12 cellular contexts compared by ENCODE assay signal in genomic region chr15:67142142-67143092, GRCh38.
DNase-seq lines count a peak whose midpoint lies in the region; ATAC-seq and TF ChIP-seq lines count a peak whose summit lies in the region.
"Had no signal": no experiment of that assay in that cellular context is flagged by ENCODE, and none has a peak within 500 bp of the region (broad histone marks: within the 10 kb centered on the region; RNA-seq: fewer than 3 reads in every experiment).

No MANE protein-coding gene starts in this region.

- no peak for ATAC-seq in natural killer cell treated with Interleukin-12 subunit alpha and Interleukin-12 subunit beta and Interleukin-15 and Interleukin-18, amount 100 ng/mL, for 72 hours
- no peak for ATAC-seq in HG02973 (IDR thresholded peaks at IDR 0.05; ENCODE audit: unreplicated experiment)

- H3K27me3 ChIP-seq in thyroid gland = no peaks in the 10 kb centered on the region
- H3K27me3 ChIP-seq: upper lobe of left lung had no signal

- H3K27ac ChIP-seq in thyroid gland = peak overlapping the region in 2 of 3 donors; percentile 54 to 84

- no peak for TF ChIP-seq POLR2A in thyroid gland (IDR thresholded peaks at IDR 0.05)

- 67 to 74% methylated on average over 12 of the region's 12 CpGs for WGBS in thyroid gland, 2 donors

- H3K4me1 ChIP-seq in thyroid gland = peaks cover 86 to 99% of the 10 kb centered on the region in 2 donors

- CTCF ChIA-PET in MCF 10A (lab: Yijun Ruan, JAX) = interaction anchor here (0.6 to 1.3 kb wide), 9 partner anchors 8 to 1011 kb away, joined by 3 to 6 read pairs (median 3); no protein-coding TSS in a partner anchor

- H3K27ac Mint-ChIP-seq in activated CD4-positive, alpha-beta T cell treated with anti-CD3 and anti-CD28 coated beads, Interleukin-2, amount 10 ng/mL, durations not matched to agents 24 days and 14 days = peak overlapping the region; percentile 35
- H3K27ac Mint-ChIP-seq in MCF 10A (ENCODE audit: low read depth, unreplicated experiment) = no peak overlapping the region
- H3K27ac Mint-ChIP-seq in natural killer cell treated with Interleukin-12 subunit alpha and Interleukin-12 subunit beta and Interleukin-15 and Interleukin-18, amount 100 ng/mL, for 72 hours = peak overlapping the region in 1 of 2 donors; percentile 41

- no TSS peak for BruUV-seq in MCF 10A (replicated peaks; lab: Mats Ljungman, UMichigan)

- no peak overlapping the region for H3K4me3 ChIP-seq in thyroid gland (replicated peaks in 1 of 3)
- H3K4me3 ChIP-seq: lung, upper lobe of left lung had no signal

- peak; percentile 55 for DNase-seq in activated CD4-positive, alpha-beta T cell treated with anti-CD3 and anti-CD28 coated beads, Interleukin-2, amount 10 ng/mL, durations not matched to agents 24 days and 14 days
- no peak for DNase-seq in activated CD4-positive, alpha-beta T cell treated with anti-CD3 and anti-CD28 coated beads for 1 hour
- DNase-seq in MCF 10A (ENCODE audit: unreplicated experiment) (peak; percentile 67), islet precursor cell (peak; percentile 92), thyroid gland (peak in 1 of 2 donors; percentile 5)
- no peak for DNase-seq in natural killer cell treated with Interleukin-12 subunit alpha and Interleukin-12 subunit beta and Interleukin-15 and Interleukin-18, amount 100 ng/mL, for 72 hours (ENCODE audit: low spot score)
- DNase-seq in activated effector memory CD4-positive, alpha-beta T cell treated with anti-CD3 and anti-CD28 coated beads, Interleukin-2, amount 50 U/mL, for 16 hours = no peak
- DNase-seq: effector memory CD4-positive, alpha-beta T cell; NCI-H1436 had no signal

- intact Hi-C loops in activated CD4-positive, alpha-beta T cell treated with anti-CD3 and anti-CD28 coated beads, Interleukin-2, amount 10 ng/mL, durations not matched to agents 24 days and 14 days (cut with micrococcal nuclease) = no loop called here
- intact Hi-C loops in MCF 10A (cut with micrococcal nuclease) (no loop called here), thyroid gland (cut with DNase I) (no loop called here)

- no peak overlapping the region for H3K4me3 Mint-ChIP-seq in activated CD4-positive, alpha-beta T cell treated with anti-CD3 and anti-CD28 coated beads, Interleukin-2, amount 10 ng/mL, durations not matched to agents 24 days and 14 days
- no peak overlapping the region for H3K4me3 Mint-ChIP-seq in MCF 10A (ENCODE audit: unreplicated experiment)
- no peak overlapping the region for H3K4me3 Mint-ChIP-seq in natural killer cell treated with Interleukin-12 subunit alpha and Interleukin-12 subunit beta and Interleukin-15 and Interleukin-18, amount 100 ng/mL, for 72 hours

- H3K27me3 Mint-ChIP-seq in activated CD4-positive, alpha-beta T cell treated with anti-CD3 and anti-CD28 coated beads, Interleukin-2, amount 10 ng/mL, durations not matched to agents 24 days and 14 days = no peaks in the 10 kb centered on the region
- H3K27me3 Mint-ChIP-seq in MCF 10A (ENCODE audit: insufficient read depth, unreplicated experiment) = no peaks in the 10 kb centered on the region
- H3K27me3 Mint-ChIP-seq in natural killer cell treated with Interleukin-12 subunit alpha and Interleukin-12 subunit beta and Interleukin-15 and Interleukin-18, amount 100 ng/mL, for 72 hours = no peaks in the 10 kb centered on the region

- TF ChIP-seq CTCF in MCF 10A (IDR thresholded peaks at IDR 0.05; ENCODE audit: unreplicated experiment) (no peak), thyroid gland (IDR thresholded peaks at IDR 0.05) (no peak)

- no peaks in the 10 kb centered on the region for H3K36me3 ChIP-seq in thyroid gland
- H3K36me3 ChIP-seq: upper lobe of left lung had no signal

- H3K4me1 Mint-ChIP-seq in activated CD4-positive, alpha-beta T cell treated with anti-CD3 and anti-CD28 coated beads, Interleukin-2, amount 10 ng/mL, durations not matched to agents 24 days and 14 days = peaks cover 82% of the 10 kb centered on the region
- H3K4me1 Mint-ChIP-seq in MCF 10A (ENCODE audit: insufficient read depth, unreplicated experiment) = peaks cover 43% of the 10 kb centered on the region
- peaks cover 59 to 60% of the 10 kb centered on the region in 2 donors for H3K4me1 Mint-ChIP-seq in natural killer cell treated with Interleukin-12 subunit alpha and Interleukin-12 subunit beta and Interleukin-15 and Interleukin-18, amount 100 ng/mL, for 72 hours (ENCODE audit: low read depth in 2 of 2)

- H3K9me3 ChIP-seq in thyroid gland = no peaks in the 10 kb centered on the region
- H3K9me3 ChIP-seq: upper lobe of left lung had no signal

- H3K36me3 Mint-ChIP-seq in activated CD4-positive, alpha-beta T cell treated with anti-CD3 and anti-CD28 coated beads, Interleukin-2, amount 10 ng/mL, durations not matched to agents 24 days and 14 days (ENCODE audit: low read depth) = peaks cover 22% of the 10 kb centered on the region
- no peaks in the 10 kb centered on the region for H3K36me3 Mint-ChIP-seq in MCF 10A (ENCODE audit: insufficient read depth, unreplicated experiment)
- no peaks in the 10 kb centered on the region for H3K36me3 Mint-ChIP-seq in natural killer cell treated with Interleukin-12 subunit alpha and Interleukin-12 subunit beta and Interleukin-15 and Interleukin-18, amount 100 ng/mL, for 72 hours

- POLR2A ChIA-PET in MCF 10A (lab: Yijun Ruan, JAX) = interaction anchor here (0.7 to 3.7 kb wide), 5 partner anchors 13 to 118 kb away, joined by 3 to 20 read pairs (median 4); partner anchors contain the start of genes AAGAB and IQCH

- H3K9me3 Mint-ChIP-seq in activated CD4-positive, alpha-beta T cell treated with anti-CD3 and anti-CD28 coated beads, Interleukin-2, amount 10 ng/mL, durations not matched to agents 24 days and 14 days = no peaks in the 10 kb centered on the region
- H3K9me3 Mint-ChIP-seq in MCF 10A (ENCODE audit: unreplicated experiment) = no peaks in the 10 kb centered on the region
- H3K9me3 Mint-ChIP-seq in natural killer cell treated with Interleukin-12 subunit alpha and Interleukin-12 subunit beta and Interleukin-15 and Interleukin-18, amount 100 ng/mL, for 72 hours = no peaks in the 10 kb centered on the region

Comparison
In these comparisons a context has a peak if more than half of its experiments do, and no peak if none do; other contexts are left out.
1. DNase-seq: peak in activated CD4-positive, alpha-beta T cell treated with anti-CD3 and anti-CD28 coated beads, Interleukin-2, amount 10 ng/mL, durations not matched to agents 24 days and 14 days (single experiment), MCF 10A (single experiment) and islet precursor cell (single experiment); none in activated CD4-positive, alpha-beta T cell treated with anti-CD3 and anti-CD28 coated beads for 1 hour (single experiment), natural killer cell treated with Interleukin-12 subunit alpha and Interleukin-12 subunit beta and Interleukin-15 and Interleukin-18, amount 100 ng/mL, for 72 hours (single experiment) and activated effector memory CD4-positive, alpha-beta T cell treated with anti-CD3 and anti-CD28 coated beads, Interleukin-2, amount 50 U/mL, for 16 hours (single experiment).